In genomic region chr3:180188512-180189309, GRCh38 we compare ENCODE assay signal across 20 cellular contexts.
DNase-seq lines count a peak whose midpoint lies in the region; ATAC-seq and TF ChIP-seq lines count a peak whose summit lies in the region.
"Had no signal": no experiment of that assay in that cellular context is flagged by ENCODE, and none has a peak within 500 bp of the region (broad histone marks: within the 10 kb centered on the region; RNA-seq: fewer than 3 reads in every experiment).

No MANE protein-coding gene starts in this region.

- in situ Hi-C loops in mammary epithelial cell (cut with MboI; ENCODE audit: low sequenced_read_pairs in 2 of 2), result no loop called here

- H3K27ac Mint-ChIP-seq in activated T-cell treated with anti-CD3 and anti-CD28 coated beads, Interleukin-2, amount 50 U/mL, for 72 hours, result peak overlapping the region; percentile 2
- H3K27ac Mint-ChIP-seq in activated T-cell treated with anti-CD3 and anti-CD28 coated beads, Interleukin-2, amount 50 U/mL, for 24 hours, result no peak overlapping the region
- H3K27ac Mint-ChIP-seq in mesothelial cell of epicardium (no peak overlapping the region), endodermal cell (no peak overlapping the region)
- H3K27ac Mint-ChIP-seq: dendritic cell treated with granulocyte-macrophage colony-stimulating factor and Interleukin-4, amounts not matched to agents 40 ng/mL and 50 ng/mL, for 4 days had no signal

- H3K27ac ChIP-seq in mammary epithelial cell (ENCODE audit: insufficient read depth, low read depth, low read length) (no peak overlapping the region), endodermal cell (ENCODE audit: low read depth, low read length) (no peak overlapping the region)
- H3K27ac ChIP-seq: breast epithelium, epithelial cell of prostate, left lung, neutrophil, tibial nerve had no signal

- no TSS peak for BruUV-seq in mammary epithelial cell (replicated peaks; lab: Mats Ljungman, UMichigan)

- CTCF ChIA-PET in mammary epithelial cell (lab: Charles Lee; ENCODE audit: low non-redundant PET), result no interaction called here

- 43% methylated on average over 2 of the region's 2 CpGs for WGBS in mammary epithelial cell (ENCODE audit: low coverage, missing lambda C conversion rate)
- WGBS in endodermal cell (ENCODE audit: insufficient coverage in 1 of 2, insufficient read length in 1 of 2), 2 experiments, result 46% methylated on average over 2 of the region's 2 CpGs; no CpG with 5 or more reads in 1 of the 2 experiments

- H3K9me3 ChIP-seq in mammary epithelial cell (replicated peaks; ENCODE audit: insufficient read depth, low read length), result no peaks in the 10 kb centered on the region
- H3K9me3 ChIP-seq in endodermal cell (ENCODE audit: control insufficient read depth, low read length), result no peaks in the 10 kb centered on the region
- H3K9me3 ChIP-seq: breast epithelium, left lung, neutrophil, tibial nerve had no signal

- H3K27me3 ChIP-seq in mammary epithelial cell (ENCODE audit: insufficient read depth, low read length) (no peaks in the 10 kb centered on the region), endodermal cell (ENCODE audit: control insufficient read depth, insufficient read depth, low read length, poor library complexity, severe bottlenecking) (no peaks in the 10 kb centered on the region)
- H3K27me3 ChIP-seq: breast epithelium, left lung, neutrophil, tibial nerve had no signal

- H3K4me1 Mint-ChIP-seq in activated T-cell treated with anti-CD3 and anti-CD28 coated beads, Interleukin-2, amount 50 U/mL, for 72 hours (ENCODE audit: low read depth), result no peaks in the 10 kb centered on the region
- no peaks in the 10 kb centered on the region for H3K4me1 Mint-ChIP-seq in activated T-cell treated with anti-CD3 and anti-CD28 coated beads, Interleukin-2, amount 50 U/mL, for 24 hours (ENCODE audit: low read depth)
- H3K4me1 Mint-ChIP-seq in mesothelial cell of epicardium (no peaks in the 10 kb centered on the region), endodermal cell (no peaks in the 10 kb centered on the region)

- H3K4me1 ChIP-seq in mammary epithelial cell (ENCODE audit: insufficient read depth, low read length) (no peaks in the 10 kb centered on the region), endodermal cell (ENCODE audit: control insufficient read depth, insufficient read depth, low read length) (no peaks in the 10 kb centered on the region)
- H3K4me1 ChIP-seq: breast epithelium, left lung, tibial nerve had no signal

- dilution Hi-C loops in mammary epithelial cell (cut with HindIII; ENCODE audit: low sequenced_read_pairs), result no loop called here

- peak in 1 of 2 donors; percentile 84 for ATAC-seq in activated T-cell treated with anti-CD3 and anti-CD28 coated beads, Interleukin-2, amount 50 U/mL, for 72 hours (replicated peaks in 1 of 2)
- ATAC-seq in GM21723 (IDR thresholded peaks at IDR 0.05; ENCODE audit: unreplicated experiment), result peak; percentile 67
- ATAC-seq in HG03432 (IDR thresholded peaks at IDR 0.05; ENCODE audit: unreplicated experiment), result peak; percentile 52
- ATAC-seq: left lung had no signal

- H3K9ac ChIP-seq in mammary epithelial cell (ENCODE audit: insufficient read depth, low read length), result no peak overlapping the region
- no peak overlapping the region for H3K9ac ChIP-seq in endodermal cell (ENCODE audit: extremely low read depth, low read length, poor library complexity, severe bottlenecking)

- DNase-seq in activated T-cell treated with anti-CD3 and anti-CD28 coated beads, Interleukin-2, amount 50 U/mL, for 72 hours, result no peak
- DNase-seq in activated T-cell treated with anti-CD3 and anti-CD28 coated beads, Interleukin-2, amount 50 U/mL, for 24 hours, result no peak
- DNase-seq in mesothelial cell of epicardium (ENCODE audit: low spot score in 2 of 2, unreplicated experiment in 2 of 2), result no peak
- DNase-seq in SKM-1 treated with dmso at 0.1 percent for 144 hours (lab: John Stamatoyannopoulos, UW; ENCODE audit: unreplicated experiment), result no peak
- DNase-seq in mammary epithelial cell, result no peak
- DNase-seq in endodermal cell, result no peak
- DNase-seq: activated T-cell treated with anti-CD3 and anti-CD28 coated beads, Interleukin-2, amount 50 U/mL, for 48 hours; DMS53; left lung; NCI-H146; NCI-H345; retina; stimulated activated naive CD4-positive, alpha-beta T cell treated with Interleukin-2 at 50 U/mL for 16 hours had no signal

- no peak overlapping the region for H3K4me2 ChIP-seq in mammary epithelial cell (ENCODE audit: insufficient read depth, low read depth, low read length)

- H4K20me1 ChIP-seq in mammary epithelial cell (ENCODE audit: insufficient read depth, low read length), result no peaks in the 10 kb centered on the region

- H3K9me3 Mint-ChIP-seq in activated T-cell treated with anti-CD3 and anti-CD28 coated beads, Interleukin-2, amount 50 U/mL, for 72 hours, result no peaks in the 10 kb centered on the region
- peaks cover 2% of the 10 kb centered on the region for H3K9me3 Mint-ChIP-seq in activated T-cell treated with anti-CD3 and anti-CD28 coated beads, Interleukin-2, amount 50 U/mL, for 24 hours
- no peaks in the 10 kb centered on the region for H3K9me3 Mint-ChIP-seq in mesothelial cell of epicardium
- H3K9me3 Mint-ChIP-seq in endodermal cell, result no peaks in the 10 kb centered on the region

- no peak overlapping the region for H2AFZ ChIP-seq in mammary epithelial cell (ENCODE audit: low read depth, low read length)

- intact Hi-C loops in mammary epithelial cell (cut with micrococcal nuclease), result no loop called here

- no peaks in the 10 kb centered on the region for H3K27me3 Mint-ChIP-seq in activated T-cell treated with anti-CD3 and anti-CD28 coated beads, Interleukin-2, amount 50 U/mL, for 72 hours (ENCODE audit: low read depth)
- H3K27me3 Mint-ChIP-seq in activated T-cell treated with anti-CD3 and anti-CD28 coated beads, Interleukin-2, amount 50 U/mL, for 24 hours, result no peaks in the 10 kb centered on the region
- H3K27me3 Mint-ChIP-seq in mesothelial cell of epicardium (ENCODE audit: low read depth) (no peaks in the 10 kb centered on the region), endodermal cell (ENCODE audit: insufficient read depth) (no peaks in the 10 kb centered on the region)
- H3K27me3 Mint-ChIP-seq: dendritic cell treated with granulocyte-macrophage colony-stimulating factor and Interleukin-4, amounts not matched to agents 40 ng/mL and 50 ng/mL, for 4 days had no signal

- H3K36me3 Mint-ChIP-seq in activated T-cell treated with anti-CD3 and anti-CD28 coated beads, Interleukin-2, amount 50 U/mL, for 72 hours (ENCODE audit: insufficient read depth in 2 of 2), result no peaks in the 10 kb centered on the region
- no peaks in the 10 kb centered on the region for H3K36me3 Mint-ChIP-seq in activated T-cell treated with anti-CD3 and anti-CD28 coated beads, Interleukin-2, amount 50 U/mL, for 24 hours (ENCODE audit: low read depth)
- H3K36me3 Mint-ChIP-seq in mesothelial cell of epicardium, result no peaks in the 10 kb centered on the region
- H3K36me3 Mint-ChIP-seq in endodermal cell (ENCODE audit: low read depth), result no peaks in the 10 kb centered on the region

- TF ChIP-seq CTCF in mesothelial cell of epicardium (IDR thresholded peaks at IDR 0.05; ENCODE audit: unreplicated experiment) (no peak), mammary epithelial cell (conservative IDR thresholded peaks at IDR 0.05 in 1 of 2, IDR thresholded peaks at IDR 0.05 in 1 of 2; ENCODE audit: extremely low read depth in 1 of 2, insufficient read depth in 1 of 2, low read depth in 1 of 2, low read length in 2 of 2) (no peak), endodermal cell (conservative IDR thresholded peaks at IDR 0.05) (no peak)

- H3K4me3 Mint-ChIP-seq in activated T-cell treated with anti-CD3 and anti-CD28 coated beads, Interleukin-2, amount 50 U/mL, for 72 hours, result peak overlapping the region in 1 of 2 donors; percentile 6
- H3K4me3 Mint-ChIP-seq in activated T-cell treated with anti-CD3 and anti-CD28 coated beads, Interleukin-2, amount 50 U/mL, for 24 hours, result no peak overlapping the region
- no peak overlapping the region for H3K4me3 Mint-ChIP-seq in mesothelial cell of epicardium
- no peak overlapping the region for H3K4me3 Mint-ChIP-seq in endodermal cell
- H3K4me3 Mint-ChIP-seq: dendritic cell treated with granulocyte-macrophage colony-stimulating factor and Interleukin-4, amounts not matched to agents 40 ng/mL and 50 ng/mL, for 4 days had no signal

- no peaks in the 10 kb centered on the region for H3K36me3 ChIP-seq in mammary epithelial cell (ENCODE audit: insufficient read depth, low read length)
- no peaks in the 10 kb centered on the region for H3K36me3 ChIP-seq in endodermal cell (ENCODE audit: control insufficient read depth, insufficient read depth, low read length)
- H3K36me3 ChIP-seq: breast epithelium, left lung, neutrophil, tibial nerve had no signal

- H3K79me2 ChIP-seq in mammary epithelial cell (ENCODE audit: insufficient read depth, low read length), result no peaks in the 10 kb centered on the region

- H3K4me3 ChIP-seq in mammary epithelial cell (replicated peaks in 1 of 3; ENCODE audit: insufficient read depth in 1 of 3, low read depth in 2 of 3, low read length in 3 of 3), result no peak overlapping the region
- no peak overlapping the region for H3K4me3 ChIP-seq in endodermal cell (ENCODE audit: low read length)
- H3K4me3 ChIP-seq: breast epithelium, left lung, tibial nerve had no signal
